In genomic region chr9:99573883-99574282, GRCh38 we compare ENCODE assay signal across 10 cellular contexts.
"Had no signal": no experiment of that assay in that cellular context is flagged by ENCODE, and none has a peak within 500 bp of the region (broad histone marks: within the 10 kb centered on the region; RNA-seq: fewer than 3 reads in every experiment).

No MANE protein-coding gene starts in this region.

- H3K4me3 Mint-ChIP-seq: GM23338, H9, IgD-negative memory B cell had no signal

- ATAC-seq: GM23338 had no signal

- H3K27ac Mint-ChIP-seq: GM23338, H9, IgD-negative memory B cell had no signal

- H3K4me2 ChIP-seq: GM23338, KMS-11 had no signal

- H2AFZ ChIP-seq: GM23338 had no signal

- DNase-seq: H9, HCEC 1CT, Karpas-422, KBM-7 had no signal

- H3K9me3 Mint-ChIP-seq: GM23338, H9, IgD-negative memory B cell had no signal

- H3K27ac ChIP-seq: KMS-11 had no signal

- H3K4me1 Mint-ChIP-seq: IgD-negative memory B cell had no signal

- H3K4me3 ChIP-seq: GM23338 had no signal

- H3K27me3 Mint-ChIP-seq: IgD-negative memory B cell had no signal

- H3K36me3 Mint-ChIP-seq: IgD-negative memory B cell had no signal

- FAIRE-seq: H1, H54, HTR-8/SVneo had no signal

- H3K9ac ChIP-seq: KMS-11 had no signal
